ENCODE assay signal across 8 cellular contexts in genomic region chr21:44845418-44846200, GRCh38. TPM values are rescaled to one million over a fixed set of nuclear protein-coding genes. Genes with fewer than 3 reads are reported as not detected.
DNase-seq lines count a peak whose midpoint lies in the region; ATAC-seq and TF ChIP-seq lines count a peak whose summit lies in the region.

No MANE protein-coding gene starts in this region.

- H3K4me1 Mint-ChIP-seq in CD4-positive, alpha-beta memory T cell = peaks cover 6 to 24% (median 15%) of the 10 kb centered on the region in 4 donors
- H3K4me1 Mint-ChIP-seq in GM23338 (peaks cover 13% of the 10 kb centered on the region), nephron (peaks cover 12% of the 10 kb centered on the region)
- H3K4me1 Mint-ChIP-seq in activated T-cell treated with anti-CD3 and anti-CD28 coated beads, Interleukin-2, amount 50 U/mL, for 24 hours (ENCODE audit: low read depth) = peaks cover 19% of the 10 kb centered on the region

- H3K9me2 ChIP-seq in GM23338 (ENCODE audit: insufficient read depth) = no peaks in the 10 kb centered on the region

- peak overlapping the region in 4 of 7 donors; percentile 42 to 72 (median 58) for H3K27ac Mint-ChIP-seq in CD4-positive, alpha-beta memory T cell
- H3K27ac Mint-ChIP-seq in GM23338 (peak overlapping the region; percentile 40; the same call in 1 of the 2 replicates), nephron (no peak overlapping the region)
- H3K27ac Mint-ChIP-seq in activated T-cell treated with anti-CD3 and anti-CD28 coated beads, Interleukin-2, amount 50 U/mL, for 24 hours = peak overlapping the region; percentile 75

- H4K20me1 ChIP-seq in GM23338 (replicated peaks; ENCODE audit: insufficient read depth) = no peaks in the 10 kb centered on the region; the same call in 1 of the 2 replicates

- H3K4me1 ChIP-seq in CD4-positive, alpha-beta memory T cell (ENCODE audit: insufficient read depth, low read length) = peaks cover 19% of the 10 kb centered on the region
- H3K4me1 ChIP-seq in GM23338 (ENCODE audit: insufficient read depth) (peaks cover 11% of the 10 kb centered on the region), transverse colon (peaks cover 16 to 42% (median 39%) of the 10 kb centered on the region in 4 donors)

- H3K9me3 Mint-ChIP-seq in CD4-positive, alpha-beta memory T cell = no peaks in the 10 kb centered on the region
- H3K9me3 Mint-ChIP-seq in GM23338 = no peaks in the 10 kb centered on the region; the same call in 2 of the 3 replicates
- H3K9me3 Mint-ChIP-seq in activated T-cell treated with anti-CD3 and anti-CD28 coated beads, Interleukin-2, amount 50 U/mL, for 24 hours = no peaks in the 10 kb centered on the region
- H3K9me3 Mint-ChIP-seq in nephron = no peaks in the 10 kb centered on the region

- peak; percentile 39 to 55; a peak in 3 of 4 replicates for TF ChIP-seq CTCF in GM23338 (conservative IDR thresholded peaks at IDR 0.05; ENCODE audit: low read depth in 2 of 2)
- peak; percentile 32 for TF ChIP-seq CTCF in fibroblast of pulmonary artery (IDR thresholded peaks at IDR 0.05; ENCODE audit: low read length, missing control alignments)
- peak in 2 of 3 experiments; percentile 19 to 32 for TF ChIP-seq CTCF in nephron (IDR thresholded peaks at IDR 0.05; ENCODE audit: unreplicated experiment in 3 of 3)
- peak in 3 of 5 experiments; percentile 13 to 25 (median 19) for TF ChIP-seq CTCF in transverse colon (IDR thresholded peaks at IDR 0.05)

- ATAC-seq in GM23338 (peak; percentile 89), GM21786 (IDR thresholded peaks at IDR 0.05; ENCODE audit: unreplicated experiment) (no peak)

- peaks cover 3% of the 10 kb centered on the region; the same call in 1 of the 2 replicates for H3F3A ChIP-seq in GM23338 (replicated peaks; ENCODE audit: low read depth)

- no peaks in the 10 kb centered on the region for H3K27me3 ChIP-seq in CD4-positive, alpha-beta memory T cell (ENCODE audit: insufficient read depth, low read length)
- H3K27me3 ChIP-seq in GM23338 (ENCODE audit: insufficient read depth) (no peaks in the 10 kb centered on the region), transverse colon (no peaks in the 10 kb centered on the region)

- CTCF ChIA-PET in CD4-positive, alpha-beta memory T cell (lab: Charles Lee; ENCODE audit: partially characterized antibody) = interaction anchor here (0.8 to 1.8 kb wide), 10 partner anchors 19 to 335 kb away, joined by 3 to 10 read pairs (median 4); partner anchors contain the start of gene UBE2G2

- POLR2A ChIA-PET in CD4-positive, alpha-beta memory T cell (lab: Charles Lee; ENCODE audit: partially characterized antibody) = interaction anchor here (0.8 to 1.6 kb wide), 6 partner anchors 19 to 87 kb away, joined by 3 to 9 read pairs (median 4); partner anchors contain the start of genes PTTG1IP and UBE2G2

- H2AFZ ChIP-seq in GM23338 = peak overlapping the region; percentile 96

- H3K27me3 Mint-ChIP-seq in CD4-positive, alpha-beta memory T cell = peaks cover 5% of the 10 kb centered on the region in 2 donors
- H3K27me3 Mint-ChIP-seq in GM23338 (ENCODE audit: insufficient read depth, low read depth, poor library complexity) = peaks cover 12% of the 10 kb centered on the region
- H3K27me3 Mint-ChIP-seq in activated T-cell treated with anti-CD3 and anti-CD28 coated beads, Interleukin-2, amount 50 U/mL, for 24 hours = no peaks in the 10 kb centered on the region
- peaks cover 19% of the 10 kb centered on the region for H3K27me3 Mint-ChIP-seq in nephron (ENCODE audit: low read depth)

- H3K36me3 Mint-ChIP-seq in CD4-positive, alpha-beta memory T cell = peaks cover 8 to 19% of the 10 kb centered on the region in 2 donors
- H3K36me3 Mint-ChIP-seq in GM23338 (ENCODE audit: low read depth) = peaks cover 18% of the 10 kb centered on the region
- H3K36me3 Mint-ChIP-seq in activated T-cell treated with anti-CD3 and anti-CD28 coated beads, Interleukin-2, amount 50 U/mL, for 24 hours (ENCODE audit: low read depth) = peaks cover 21% of the 10 kb centered on the region
- peaks cover 18% of the 10 kb centered on the region for H3K36me3 Mint-ChIP-seq in nephron (ENCODE audit: low read depth)

- TF ChIP-seq EP300 in transverse colon (IDR thresholded peaks at IDR 0.05; ENCODE audit: low read depth) = no peak

- H3K4me3 Mint-ChIP-seq in CD4-positive, alpha-beta memory T cell = peak overlapping the region; percentile 48 to 83 (median 70)
- peak overlapping the region; percentile 63 for H3K4me3 Mint-ChIP-seq in GM23338
- peak overlapping the region; percentile 72 for H3K4me3 Mint-ChIP-seq in activated T-cell treated with anti-CD3 and anti-CD28 coated beads, Interleukin-2, amount 50 U/mL, for 24 hours
- H3K4me3 Mint-ChIP-seq in nephron = peak overlapping the region; percentile 42 to 58 (median 49)

- peak overlapping the region; percentile 65 for H3K4me2 ChIP-seq in GM23338

- H3K27ac ChIP-seq in CD4-positive, alpha-beta memory T cell (ENCODE audit: low read depth, low read length) = peak overlapping the region; percentile 19
- H3K27ac ChIP-seq in GM23338 (ENCODE audit: low read depth) (no peak overlapping the region), transverse colon (peak overlapping the region in 1 of 4 donors; percentile 22)

- in situ Hi-C loops in transverse colon (cut with MboI; ENCODE audit: low pct_ligation_motif_present in 1 of 4, low pct_unique_long_range_greater_than_20kb in 1 of 4, low sequenced_read_pairs in 3 of 4) = no loop called here

- peaks cover 15% of the 10 kb centered on the region for H3K36me3 ChIP-seq in CD4-positive, alpha-beta memory T cell (ENCODE audit: insufficient read depth, low read length)
- H3K36me3 ChIP-seq in GM23338 (ENCODE audit: insufficient read depth) = 0 out of 2 replicates have a peak, but pooled peaks cover 12% of the 10 kb centered on the region
- H3K36me3 ChIP-seq in transverse colon = peaks cover 0 to 6% (median 1%) of the 10 kb centered on the region in 4 donors

- peak overlapping the region; percentile 14 to 25 for H3K4me3 ChIP-seq in CD4-positive, alpha-beta memory T cell (ENCODE audit: low read length in 2 of 2)
- H3K4me3 ChIP-seq in GM23338 (peak overlapping the region; percentile 36), fibroblast of pulmonary artery (replicated peaks; ENCODE audit: low read depth, low read length) (peak overlapping the region; percentile 42), transverse colon (peak overlapping the region in 3 of 4 donors; percentile 10 to 39 (median 23))

- H3K9me3 ChIP-seq in CD4-positive, alpha-beta memory T cell (ENCODE audit: control insufficient read depth in 1 of 2, low read length in 2 of 2) = no peaks in the 10 kb centered on the region
- no peaks in the 10 kb centered on the region for H3K9me3 ChIP-seq in transverse colon

- WGBS in transverse colon (ENCODE audit: low coverage in 1 of 2), 2 donors = 7% methylated on average over 28 of the region's 34 CpGs; no CpG with 5 or more reads in 1 of the 2 donors

- H3K79me2 ChIP-seq in GM23338 (replicated peaks; ENCODE audit: insufficient read depth) = no peaks in the 10 kb centered on the region

- peak; percentile 19 to 66 (median 33) for DNase-seq in CD4-positive, alpha-beta memory T cell
- DNase-seq in GM23338 (ENCODE audit: low spot score) (peak; percentile 90), NCI-H82 treated with DMSO at 0.1 percent for 48 hours (lab: John Stamatoyannopoulos, UW; ENCODE audit: unreplicated experiment) (peak; percentile 8), fibroblast of pulmonary artery (ENCODE audit: low read depth) (peak; percentile 64), transverse colon (peak; percentile 68)
- peak; percentile 76 for DNase-seq in activated T-cell treated with anti-CD3 and anti-CD28 coated beads, Interleukin-2, amount 50 U/mL, for 24 hours

- no peak for TF ChIP-seq POLR2A in transverse colon (IDR thresholded peaks at IDR 0.05)

- intact Hi-C loops in CD4-positive, alpha-beta memory T cell (cut with micrococcal nuclease) = loop anchor here (1.0 to 2.0 kb wide), 2 partner anchors 29 to 44 kb away; partner anchors contain the start of gene UBE2G2
- intact Hi-C loops in transverse colon (cut with DNase I; ENCODE audit: low total_unique reads) = no loop called here

TF ChIP-seq in GM23338, 12 proteins besides CTCF, POLR2A, EP300 and RAD21:
- peak; percentile 36 for TF ChIP-seq POLR2AphosphoS5 (IDR thresholded peaks at IDR 0.05; ENCODE audit: low read depth)
- TF ChIP-seq CREB1 (CRISPR knock-in tag; IDR thresholded peaks at IDR 0.05; ENCODE audit: low read depth) = no peak

RNA-seq across cellular contexts. Expression of gene SUMO3, which starts 27.7 kb away (rescaled TPM):
- total RNA-seq in CD4-positive, alpha-beta memory T cell = 10 to 100 TPM; 36.3 to 37.3 TPM
- 10 to 100 TPM; 74.9 to 99.7 TPM for polyA plus RNA-seq in CD4-positive, alpha-beta memory T cell
- 91.9 and 103 TPM in 2 replicates for total RNA-seq in GM23338 (2014; rRNA removed; shearing (Covaris generic))
- 90.6 and 90.8 TPM in 2 replicates for polyA plus RNA-seq in GM23338 (2016; fragmentation: Nextera tagmentation; extraction: Ambion mirVana)
- 10 to 100 TPM; 18.3 to 56.7 (median 38.1) TPM for total RNA-seq in transverse colon

RNA-seq across cellular contexts. Expression of gene PTTG1IP, which starts 27.9 kb away (rescaled TPM):
- 100 to 1,000 TPM in 1 of 2 experiments, 10 to 100 TPM in 1; 98.7 to 110 TPM for total RNA-seq in CD4-positive, alpha-beta memory T cell
- 10 to 100 TPM; 84.8 to 92.4 TPM for polyA plus RNA-seq in CD4-positive, alpha-beta memory T cell
- 168 and 172 TPM in 2 replicates for total RNA-seq in GM23338 (2014; rRNA removed; shearing (Covaris generic))
- 96.0 and 99.9 TPM in 2 replicates for polyA plus RNA-seq in GM23338 (2016; fragmentation: Nextera tagmentation; extraction: Ambion mirVana)
- 100 to 1,000 TPM; 157 to 552 (median 288) TPM for total RNA-seq in transverse colon

RNA-seq across cellular contexts. Expression of gene UBE2G2, which starts 44.0 kb away (rescaled TPM):
- total RNA-seq in CD4-positive, alpha-beta memory T cell = 100 to 1,000 TPM; 125 to 131 TPM
- polyA plus RNA-seq in CD4-positive, alpha-beta memory T cell = 10 to 100 TPM; 51.8 to 65.9 TPM
- total RNA-seq in GM23338 (2014; rRNA removed; shearing (Covaris generic)) = 100 and 112 TPM in 2 replicates
- 55.0 and 66.4 TPM in 2 replicates for polyA plus RNA-seq in GM23338 (2016; fragmentation: Nextera tagmentation; extraction: Ambion mirVana)
- 10 to 100 TPM; 40.8 to 78.0 (median 60.5) TPM for total RNA-seq in transverse colon

Comparison
In these comparisons a context has a peak if more than half of its experiments do, and no peak if none do; other contexts are left out.
1. DNase-seq: peak in every context shown above with its lines; median percentile 90 in GM23338; 76 in activated T-cell treated with anti-CD3 and anti-CD28 coated beads, Interleukin-2, amount 50 U/mL, for 24 hours; 68 in transverse colon; 64 in fibroblast of pulmonary artery; 33 in CD4-positive, alpha-beta memory T cell; 8 in NCI-H82 treated with DMSO at 0.1 percent for 48 hours.
2. H3K27ac Mint-ChIP-seq: peak in CD4-positive, alpha-beta memory T cell (4 of 7), GM23338 (single experiment) and activated T-cell treated with anti-CD3 and anti-CD28 coated beads, Interleukin-2, amount 50 U/mL, for 24 hours (single experiment); none in nephron (0 of 3).
3. Peak in every context shown above with its lines, with median percentiles within 50 percentile points of each other: H3K4me3 ChIP-seq, H3K4me3 Mint-ChIP-seq and CTCF ChIP-seq.